13 cellular contexts compared by ENCODE assay signal in genomic region chr1:159920651-159921050, GRCh38. TPM values are rescaled to one million over a fixed set of nuclear protein-coding genes. Genes with fewer than 3 reads are reported as not detected.
DNase-seq lines count a peak whose midpoint lies in the region; ATAC-seq and TF ChIP-seq lines count a peak whose summit lies in the region.
"Had no signal": no experiment of that assay in that cellular context is flagged by ENCODE, and none has a peak within 500 bp of the region (broad histone marks: within the 10 kb centered on the region; RNA-seq: fewer than 3 reads in every experiment).

No MANE protein-coding gene starts in this region.

- peaks cover 66% of the 10 kb centered on the region for H3K79me2 ChIP-seq in PC-9 (ENCODE audit: low read depth)

- ATAC-seq in activated CD8-positive, alpha-beta memory T cell treated with anti-CD3 and anti-CD28 coated beads, Interleukin-2, amount 10 ng/mL, durations not matched to agents 7 days and 5 days: no peak
- no peak for ATAC-seq in effector memory CD8-positive, alpha-beta T cell (replicated peaks)
- no peak for ATAC-seq in stimulated activated naive CD8-positive, alpha-beta T cell treated with anti-CD3 and anti-CD28 coated beads, Interleukin-15, amount 100 ng/mL, for 72 hours
- no peak for ATAC-seq in GM18498 (IDR thresholded peaks at IDR 0.05; ENCODE audit: unreplicated experiment)
- ATAC-seq: pancreas had no signal

- peak overlapping the region; percentile 88; the same call in 1 of the 2 replicates for H3K4me2 ChIP-seq in PC-9

- H3K27ac Mint-ChIP-seq in activated CD8-positive, alpha-beta memory T cell treated with anti-CD3 and anti-CD28 coated beads, Interleukin-2, amount 10 ng/mL, durations not matched to agents 7 days and 5 days: peak overlapping the region; percentile 98
- peak overlapping the region; percentile 100 for H3K27ac Mint-ChIP-seq in effector memory CD8-positive, alpha-beta T cell
- peak overlapping the region; percentile 83 to 100 for H3K27ac Mint-ChIP-seq in stimulated activated naive CD8-positive, alpha-beta T cell treated with anti-CD3 and anti-CD28 coated beads, Interleukin-15, amount 100 ng/mL, for 72 hours

- H3K4me3 ChIP-seq in PC-9 (no peak overlapping the region), H7 (ENCODE audit: insufficient read depth, low read depth, low read length) (no peak overlapping the region), uterus (no peak overlapping the region)
- H3K4me3 ChIP-seq: pancreas had no signal

- H3K36me3 Mint-ChIP-seq in activated CD8-positive, alpha-beta memory T cell treated with anti-CD3 and anti-CD28 coated beads, Interleukin-2, amount 10 ng/mL, durations not matched to agents 7 days and 5 days: peaks cover 53% of the 10 kb centered on the region
- H3K36me3 Mint-ChIP-seq in effector memory CD8-positive, alpha-beta T cell (ENCODE audit: insufficient read depth): peaks cover 100% of the 10 kb centered on the region

- H3K27ac ChIP-seq in PC-9: no peak overlapping the region
- H3K27ac ChIP-seq in uterus: peak overlapping the region in 1 of 2 donors; percentile 97
- H3K27ac ChIP-seq: WERI-Rb-1 had no signal

- H2AFZ ChIP-seq in PC-9: no peak overlapping the region

- H3K9me3 ChIP-seq in PC-9 (ENCODE audit: insufficient read depth, low read depth): no peaks in the 10 kb centered on the region
- no peaks in the 10 kb centered on the region for H3K9me3 ChIP-seq in uterus
- H3K9me3 ChIP-seq: pancreas had no signal

- peaks cover 60% of the 10 kb centered on the region for H3K4me1 Mint-ChIP-seq in activated CD8-positive, alpha-beta memory T cell treated with anti-CD3 and anti-CD28 coated beads, Interleukin-2, amount 10 ng/mL, durations not matched to agents 7 days and 5 days
- peaks cover 64 to 72% of the 10 kb centered on the region in 2 donors for H3K4me1 Mint-ChIP-seq in effector memory CD8-positive, alpha-beta T cell (ENCODE audit: low read depth in 2 of 2)
- H3K4me1 Mint-ChIP-seq in stimulated activated naive CD8-positive, alpha-beta T cell treated with anti-CD3 and anti-CD28 coated beads, Interleukin-15, amount 100 ng/mL, for 72 hours: peaks cover 82% of the 10 kb centered on the region

- H3K4me3 Mint-ChIP-seq in activated CD8-positive, alpha-beta memory T cell treated with anti-CD3 and anti-CD28 coated beads, Interleukin-2, amount 10 ng/mL, durations not matched to agents 7 days and 5 days: peak overlapping the region; percentile 95
- H3K4me3 Mint-ChIP-seq in effector memory CD8-positive, alpha-beta T cell: peak overlapping the region; percentile 94 to 96
- peak overlapping the region; percentile 91 to 97 for H3K4me3 Mint-ChIP-seq in stimulated activated naive CD8-positive, alpha-beta T cell treated with anti-CD3 and anti-CD28 coated beads, Interleukin-15, amount 100 ng/mL, for 72 hours

- intact Hi-C loops in PC-9 (cut with micrococcal nuclease; ENCODE audit: unreplicated experiment): no loop called here
- intact Hi-C loops in uterus (cut with DNase I; ENCODE audit: low total_unique reads): no loop called here

- no peak for DNase-seq in activated CD8-positive, alpha-beta memory T cell treated with anti-CD3 and anti-CD28 coated beads, Interleukin-2, amount 10 ng/mL, durations not matched to agents 7 days and 5 days
- no peak for DNase-seq in activated CD8-positive, alpha-beta memory T cell treated with anti-CD3 and anti-CD28 coated beads, Interleukin-2, amount 50 U/mL, for 4 hours
- DNase-seq in PC-9 (no peak), H7 (no peak), uterus (no peak)
- DNase-seq in effector memory CD8-positive, alpha-beta T cell: no peak
- no peak for DNase-seq in stimulated activated naive CD8-positive, alpha-beta T cell treated with anti-CD3 and anti-CD28 coated beads, Interleukin-15, amount 100 ng/mL, for 72 hours
- DNase-seq: NCI-H226; stimulated activated CD4-positive, alpha-beta T cell treated with anti-CD3 and anti-CD28 coated beads, Interleukin-4, amount 100 ng/mL, for 24 hours; WERI-Rb-1 had no signal

- no peaks in the 10 kb centered on the region for H3K9me3 Mint-ChIP-seq in activated CD8-positive, alpha-beta memory T cell treated with anti-CD3 and anti-CD28 coated beads, Interleukin-2, amount 10 ng/mL, durations not matched to agents 7 days and 5 days (ENCODE audit: low read depth)
- H3K9me3 Mint-ChIP-seq in effector memory CD8-positive, alpha-beta T cell: no peaks in the 10 kb centered on the region
- H3K9me3 Mint-ChIP-seq in stimulated activated naive CD8-positive, alpha-beta T cell treated with anti-CD3 and anti-CD28 coated beads, Interleukin-15, amount 100 ng/mL, for 72 hours: no peaks in the 10 kb centered on the region

- TF ChIP-seq CTCF in PC-9 (conservative IDR thresholded peaks at IDR 0.05) (no peak), uterus (IDR thresholded peaks at IDR 0.05) (no peak)

- no peaks in the 10 kb centered on the region for H3K9me2 ChIP-seq in PC-9 (ENCODE audit: insufficient read depth)

- no peak for TF ChIP-seq POLR2A in uterus (IDR thresholded peaks at IDR 0.05)

- no TSS peak for BruUV-seq in PC-9 (replicated peaks; lab: Mats Ljungman, UMichigan)

- H4K20me1 ChIP-seq in PC-9 (ENCODE audit: insufficient read depth): peaks cover 25% of the 10 kb centered on the region

- CTCF ChIA-PET in activated CD8-positive, alpha-beta memory T cell treated with anti-CD3 and anti-CD28 coated beads, Interleukin-2, amount 10 ng/mL, durations not matched to agents 7 days and 5 days (lab: Charles Lee): interaction anchor here (6.0 to 7.6 kb wide), 3 partner anchors 15 to 87 kb away, joined by 47 to 69 read pairs (median 51); no protein-coding TSS in a partner anchor
- CTCF ChIA-PET in PC-9 (lab: Charles Lee): no interaction called here

- H3K27me3 ChIP-seq in PC-9 (ENCODE audit: insufficient read depth, low read depth) (no peaks in the 10 kb centered on the region), H7 (ENCODE audit: control insufficient read depth, insufficient read depth, low read length) (peaks cover 3% of the 10 kb centered on the region; the same call in 1 of the 2 replicates), uterus (no peaks in the 10 kb centered on the region)
- H3K27me3 ChIP-seq: pancreas had no signal

- POLR2A ChIA-PET in PC-9 (lab: Charles Lee; ENCODE audit: unreplicated experiment): no interaction called here

- H3K36me3 ChIP-seq in PC-9 (ENCODE audit: low read depth) (peaks cover 28% of the 10 kb centered on the region), H7 (replicated peaks; ENCODE audit: control insufficient read depth, insufficient read depth, low read length) (peaks cover 12% of the 10 kb centered on the region), uterus (no peaks in the 10 kb centered on the region)

- H3F3A ChIP-seq in PC-9 (ENCODE audit: insufficient read depth, low read depth): peaks cover 60% of the 10 kb centered on the region

- peaks cover 81% of the 10 kb centered on the region for H3K4me1 ChIP-seq in PC-9 (replicated peaks; ENCODE audit: insufficient read depth)
- H3K4me1 ChIP-seq in uterus: peaks cover 0 to 9% of the 10 kb centered on the region in 2 donors

- no peaks in the 10 kb centered on the region for H3K27me3 Mint-ChIP-seq in activated CD8-positive, alpha-beta memory T cell treated with anti-CD3 and anti-CD28 coated beads, Interleukin-2, amount 10 ng/mL, durations not matched to agents 7 days and 5 days
- no peaks in the 10 kb centered on the region for H3K27me3 Mint-ChIP-seq in effector memory CD8-positive, alpha-beta T cell
- no peaks in the 10 kb centered on the region for H3K27me3 Mint-ChIP-seq in stimulated activated naive CD8-positive, alpha-beta T cell treated with anti-CD3 and anti-CD28 coated beads, Interleukin-15, amount 100 ng/mL, for 72 hours

RNA-seq across cellular contexts. Expression of gene TAGLN2, which starts 4.7 kb away (rescaled TPM):
- 100 to 1,000 TPM; 479 to 513 TPM for total RNA-seq in activated CD8-positive, alpha-beta memory T cell treated with anti-CD3 and anti-CD28 coated beads, Interleukin-2, amount 10 ng/mL, durations not matched to agents 7 days and 5 days
- 473 and 481 TPM in 2 replicates for total RNA-seq in PC-9 (2021)
- 242 and 387 TPM in 2 replicates for total RNA-seq in H7 (2014; rRNA removed; shearing (Covaris generic))
- total RNA-seq in uterus: 100 to 1,000 TPM; 113 to 246 (median 197) TPM

RNA-seq across cellular contexts. Expression of gene CFAP45, which starts 20.7 kb away (rescaled TPM):
- 1 to 10 TPM; 1.3 to 1.6 TPM for total RNA-seq in activated CD8-positive, alpha-beta memory T cell treated with anti-CD3 and anti-CD28 coated beads, Interleukin-2, amount 10 ng/mL, durations not matched to agents 7 days and 5 days
- 8.2 and 9.3 TPM in 2 replicates for total RNA-seq in PC-9 (2021)
- 0.17 and 1.6 TPM in 2 replicates for total RNA-seq in H7 (2014; rRNA removed; shearing (Covaris generic))
- 1 to 10 TPM in 2 of 4 donors, under 1 TPM in 1, not detected in 1; 0.97 to 3.6 (median 1.8) TPM for total RNA-seq in uterus

RNA-seq across cellular contexts. Expression of gene IGSF9, which starts 24.8 kb away (rescaled TPM):
- not detected for total RNA-seq in activated CD8-positive, alpha-beta memory T cell treated with anti-CD3 and anti-CD28 coated beads, Interleukin-2, amount 10 ng/mL, durations not matched to agents 7 days and 5 days
- 22.9 and 23.4 TPM in 2 replicates for total RNA-seq in PC-9 (2021)
- 4.4 and 6.1 TPM in 2 replicates for total RNA-seq in H7 (2014; rRNA removed; shearing (Covaris generic))
- 1 to 10 TPM in 2 of 4 donors, under 1 TPM in 1, not detected in 1; 0.29 to 6.2 (median 1.2) TPM for total RNA-seq in uterus

RNA-seq across cellular contexts. Expression of gene SLAMF9, which starts 33.4 kb away (rescaled TPM):
- total RNA-seq in activated CD8-positive, alpha-beta memory T cell treated with anti-CD3 and anti-CD28 coated beads, Interleukin-2, amount 10 ng/mL, durations not matched to agents 7 days and 5 days: not detected
- total RNA-seq in PC-9 (2021): 0.58 and 0.94 TPM in 2 replicates
- total RNA-seq in H7 (2014; rRNA removed; shearing (Covaris generic)): not detected in 2 replicates
- not detected for total RNA-seq in uterus
- total RNA-seq: kidney, pancreas had no signal

RNA-seq across cellular contexts. Expression of gene VSIG8, which starts 58.2 kb away (rescaled TPM):
- total RNA-seq in activated CD8-positive, alpha-beta memory T cell treated with anti-CD3 and anti-CD28 coated beads, Interleukin-2, amount 10 ng/mL, durations not matched to agents 7 days and 5 days: not detected
- total RNA-seq in PC-9 (2021) (not detected in 2 replicates), uterus (under 1 TPM in 1 of 4 donors, not detected in 3; 0.37 TPM)
- not detected in 2 replicates for total RNA-seq in H7 (2014; rRNA removed; shearing (Covaris generic))
- total RNA-seq: kidney, pancreas had no signal
